Comparison of ENCODE assay signal across 9 cellular contexts in the genomic region with DNA sequence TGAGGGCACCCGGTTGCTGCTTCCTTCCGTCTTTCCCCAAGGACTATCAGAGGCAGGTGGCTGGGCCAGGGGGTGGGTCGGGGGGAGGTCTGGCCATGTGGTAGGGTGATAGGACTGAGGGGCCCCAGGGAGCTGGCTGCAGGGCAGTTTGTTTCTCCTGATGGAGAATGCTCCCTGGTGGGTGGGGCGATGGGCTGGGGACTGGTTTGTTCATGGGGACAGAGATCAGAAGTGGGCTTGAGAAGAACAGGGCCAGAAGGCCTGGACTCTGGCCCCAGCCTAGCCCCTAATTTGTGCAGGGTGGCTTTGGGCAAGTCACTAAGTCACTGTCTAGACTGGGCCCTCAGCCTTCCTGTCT.
A peak's percentile ranks its signal among the peaks of the same experiment; 100 is the strongest.
DNase-seq lines count a peak whose midpoint lies in the region; ATAC-seq and TF ChIP-seq lines count a peak whose summit lies in the region.
"Had no signal": no experiment of that assay in that cellular context is flagged by ENCODE, and none has a peak within 500 bp of the region (broad histone marks: within the 10 kb centered on the region; RNA-seq: fewer than 3 reads in every experiment).

No MANE protein-coding gene starts in this region.

- no peak overlapping the region for H2AFZ ChIP-seq in fibroblast of lung (ENCODE audit: low read length)
- no peak overlapping the region for H2AFZ ChIP-seq in H9 (ENCODE audit: low read length)

- intact Hi-C loops in Calu3 (cut with micrococcal nuclease; ENCODE audit: unreplicated experiment): loop anchor here (2.0 to 10.0 kb wide), 2 partner anchors 62 to 306 kb away; a partner anchor contains a TSS

- H3K4me3 ChIP-seq in RWPE2 (ENCODE audit: severe bottlenecking) (no peak overlapping the region), fibroblast of lung (replicated peaks in 1 of 4; ENCODE audit: control extremely low read depth in 1 of 4, insufficient read depth in 1 of 4, low read depth in 3 of 4, low read length in 4 of 4) (no peak overlapping the region), rectal smooth muscle tissue (ENCODE audit: low read length) (no peak overlapping the region), H7 (ENCODE audit: insufficient read depth, low read depth, low read length) (no peak overlapping the region)

- H3K18ac ChIP-seq in H9 (ENCODE audit: insufficient read length, low read depth, low read length): no peak overlapping the region

- no peak overlapping the region for H3T11ph ChIP-seq in H9 (ENCODE audit: low read length)

- H4K20me1 ChIP-seq in fibroblast of lung (ENCODE audit: control insufficient read depth, extremely low read depth, insufficient read depth, low read length) (no peaks in the 10 kb centered on the region), H9 (ENCODE audit: control insufficient read depth, insufficient read depth, insufficient read length) (no peaks in the 10 kb centered on the region)

- H3K36me3 ChIP-seq in RWPE2 (ENCODE audit: low read depth) (peaks cover 21% of the 10 kb centered on the region), fibroblast of lung (ENCODE audit: control insufficient read depth, insufficient read depth, low read length) (peaks cover 6% of the 10 kb centered on the region), rectal smooth muscle tissue (ENCODE audit: control insufficient read depth, insufficient read depth, low read length) (peaks cover 15% of the 10 kb centered on the region), H7 (replicated peaks; ENCODE audit: control insufficient read depth, insufficient read depth, low read length) (no peaks in the 10 kb centered on the region; the same call in 1 of the 2 replicates)

- H3K79me1 ChIP-seq in H9 (ENCODE audit: insufficient read depth, low read depth, low read length, poor library complexity, severe bottlenecking): no peaks in the 10 kb centered on the region

- no peaks in the 10 kb centered on the region for H3K9me3 ChIP-seq in RWPE2 (ENCODE audit: severe bottlenecking)
- no peaks in the 10 kb centered on the region for H3K9me3 ChIP-seq in fibroblast of lung (ENCODE audit: control insufficient read depth, insufficient read depth, low read depth, low read length)
- no peaks in the 10 kb centered on the region for H3K9me3 ChIP-seq in H9 (ENCODE audit: control insufficient read depth, low read depth, low read length)

- no peaks in the 10 kb centered on the region for H3K9me3 Mint-ChIP-seq in Calu3 (ENCODE audit: low read depth, unreplicated experiment)
- no peaks in the 10 kb centered on the region for H3K9me3 Mint-ChIP-seq in H9

- H3K4me3 Mint-ChIP-seq in Calu3 (ENCODE audit: low read depth, unreplicated experiment): peak overlapping the region; percentile 64
- H3K4me3 Mint-ChIP-seq in H9: no peak overlapping the region

- H3K27ac ChIP-seq in RWPE2 (ENCODE audit: poor library complexity, severe bottlenecking) (peak overlapping the region; percentile 80), fibroblast of lung (ENCODE audit: insufficient read depth, low read length) (peak overlapping the region; percentile 53), rectal smooth muscle tissue (ENCODE audit: low read depth, low read length) (peak overlapping the region; percentile 80), H9 (ENCODE audit: insufficient read length, low read depth, low read length) (no peak overlapping the region)
- H3K27ac ChIP-seq: foreskin keratinocyte had no signal

- H4K91ac ChIP-seq in H9 (ENCODE audit: insufficient read length, low read depth, low read length): no peak overlapping the region

- no peak overlapping the region for H4K8ac ChIP-seq in H9 (replicated peaks; ENCODE audit: insufficient read length, low read depth, low read length)

- H3K27me3 ChIP-seq in RWPE2 (ENCODE audit: insufficient read depth, poor library complexity, severe bottlenecking) (no peaks in the 10 kb centered on the region), fibroblast of lung (ENCODE audit: control insufficient read depth, insufficient read depth, low read length) (no peaks in the 10 kb centered on the region), rectal smooth muscle tissue (ENCODE audit: control insufficient read depth, insufficient read depth, low read length) (no peaks in the 10 kb centered on the region), H9 (ENCODE audit: insufficient read depth, low read length) (no peaks in the 10 kb centered on the region), H7 (ENCODE audit: control insufficient read depth, insufficient read depth, low read length) (no peaks in the 10 kb centered on the region)
- H3K27me3 ChIP-seq: foreskin keratinocyte had no signal

- no peaks in the 10 kb centered on the region for H3K27me3 Mint-ChIP-seq in Calu3 (ENCODE audit: unreplicated experiment)
- H3K27me3 Mint-ChIP-seq in H9 (ENCODE audit: low read depth): no peaks in the 10 kb centered on the region

- H3K4me2 ChIP-seq in fibroblast of lung (ENCODE audit: extremely low read depth, insufficient read depth, low read length) (no peak overlapping the region), H9 (ENCODE audit: insufficient read depth, insufficient read length, low read length) (no peak overlapping the region)

- no peak overlapping the region for H4K5ac ChIP-seq in H9 (ENCODE audit: insufficient read length, low read depth, low read length)

- H3K36me3 Mint-ChIP-seq in Calu3 (ENCODE audit: insufficient read depth, unreplicated experiment): peaks cover 36% of the 10 kb centered on the region
- H3K36me3 Mint-ChIP-seq in H9 (ENCODE audit: insufficient read depth in 1 of 3, low read depth in 3 of 3): peaks cover 0 to 14% (median 9%) of the 10 kb centered on the region in 3 experiments; a peak in 4 of 7 replicates

- no peak for TF ChIP-seq CTCF in Calu3 (IDR thresholded peaks at IDR 0.05; ENCODE audit: unreplicated experiment)
- no peak for TF ChIP-seq CTCF in RWPE2 (IDR thresholded peaks at IDR 0.05; ENCODE audit: poor library complexity, severe bottlenecking)
- no peak for TF ChIP-seq CTCF in fibroblast of lung (conservative IDR thresholded peaks at IDR 0.05 in 1 of 2, IDR thresholded peaks at IDR 0.05 in 1 of 2; ENCODE audit: low read depth in 1 of 2, low read length in 2 of 2)
- TF ChIP-seq CTCF in H9 (conservative IDR thresholded peaks at IDR 0.05): no peak

- no peaks in the 10 kb centered on the region for H3K23me2 ChIP-seq in H9 (ENCODE audit: insufficient read length, low read depth, low read length, poor library complexity, severe bottlenecking)

- H3K4me1 ChIP-seq in RWPE2 (ENCODE audit: insufficient read depth, poor library complexity, severe bottlenecking) (peaks cover 59% of the 10 kb centered on the region), fibroblast of lung (ENCODE audit: control insufficient read depth, extremely low read depth, insufficient read depth, low read length) (peaks cover 40% of the 10 kb centered on the region), rectal smooth muscle tissue (ENCODE audit: control insufficient read depth, insufficient read depth, low read length) (peaks cover 23% of the 10 kb centered on the region), H9 (ENCODE audit: insufficient read depth, low read length) (no peaks in the 10 kb centered on the region)

- ATAC-seq in RWPE2 (ENCODE audit: low read depth): no peak

- no peak overlapping the region for H2AK5ac ChIP-seq in H9 (ENCODE audit: insufficient read length, low read length)

- H3K27ac Mint-ChIP-seq in Calu3 (ENCODE audit: unreplicated experiment) (peak overlapping the region; percentile 89), H9 (no peak overlapping the region; a peak in 2 of 7 replicates)

- H3K23ac ChIP-seq in H9 (ENCODE audit: insufficient read length, low read depth, low read length): no peak overlapping the region

- WGBS in H9 (ENCODE audit: extremely low coverage, insufficient read length, low lambda C conversion rate): no CpG with 5 or more reads among the region's 4 CpGs

- H3K9ac ChIP-seq in fibroblast of lung (ENCODE audit: insufficient read depth, low read length): no peak overlapping the region
- H3K9ac ChIP-seq in rectal smooth muscle tissue (ENCODE audit: low read length): no peak overlapping the region
- no peak overlapping the region for H3K9ac ChIP-seq in H9 (ENCODE audit: extremely low read depth, insufficient read length, low read length)

- H3K4ac ChIP-seq in H9 (ENCODE audit: low read depth, low read length): no peak overlapping the region

- H3K4me1 Mint-ChIP-seq in Calu3 (ENCODE audit: low read depth, unreplicated experiment): peaks cover 45% of the 10 kb centered on the region
- peaks cover 3 to 4% of the 10 kb centered on the region in 2 experiments; a peak in 2 of 4 replicates for H3K4me1 Mint-ChIP-seq in H9

- CTCF ChIA-PET in Calu3 (lab: Charles Lee): interaction anchor here (0.5 kb wide), 1 partner anchor 77 kb away, joined by 4 read pairs; no protein-coding TSS in a partner anchor

- no peak overlapping the region for H2BK5ac ChIP-seq in H9 (ENCODE audit: insufficient read length, low read length)

- no peak overlapping the region for H2BK120ac ChIP-seq in H9 (ENCODE audit: low read depth, low read length, poor library complexity, severe bottlenecking)

- H3K79me2 ChIP-seq in fibroblast of lung (ENCODE audit: control insufficient read depth, insufficient read depth, low read length) (no peaks in the 10 kb centered on the region), H9 (ENCODE audit: insufficient read depth, low read length) (no peaks in the 10 kb centered on the region)

- H3K14ac ChIP-seq in H9 (ENCODE audit: insufficient read depth, low read length): no peak overlapping the region

- DNase-seq in Calu3 (no peak), RWPE2 (ENCODE audit: low spot score) (no peak), fibroblast of lung (ENCODE audit: low read depth in 2 of 2) (no peak), H9 (no peak), AG08395 (ENCODE audit: low spot score) (no peak), H7 (no peak), GM19238 (ENCODE audit: insufficient read length, low spot score) (no peak)
- DNase-seq: foreskin keratinocyte had no signal

- H2BK15ac ChIP-seq in H9 (ENCODE audit: low read depth, low read length): no peak overlapping the region

- no peak overlapping the region for H3K56ac ChIP-seq in H9 (ENCODE audit: insufficient read length, low read depth, low read length)

- no TSS peak for BruUV-seq in Calu3 (replicated peaks; lab: Mats Ljungman, UMichigan)

- H2BK12ac ChIP-seq in H9 (ENCODE audit: insufficient read length, low read depth, low read length): no peak overlapping the region

- no peak overlapping the region for H2BK20ac ChIP-seq in H9 (ENCODE audit: low read depth, low read length, poor library complexity, severe bottlenecking)
